In genomic region chr2:38997784-38998183, GRCh38 we compare ENCODE assay signal across 1 cellular context.
TF ChIP-seq lines count a peak whose summit lies in the region.

No MANE protein-coding gene starts in this region.

TF ChIP-seq in SK-N-SH, 30 proteins besides CTCF, POLR2A, EP300 and RAD21 (continued from another document):
- TF ChIP-seq, protein P1, sequence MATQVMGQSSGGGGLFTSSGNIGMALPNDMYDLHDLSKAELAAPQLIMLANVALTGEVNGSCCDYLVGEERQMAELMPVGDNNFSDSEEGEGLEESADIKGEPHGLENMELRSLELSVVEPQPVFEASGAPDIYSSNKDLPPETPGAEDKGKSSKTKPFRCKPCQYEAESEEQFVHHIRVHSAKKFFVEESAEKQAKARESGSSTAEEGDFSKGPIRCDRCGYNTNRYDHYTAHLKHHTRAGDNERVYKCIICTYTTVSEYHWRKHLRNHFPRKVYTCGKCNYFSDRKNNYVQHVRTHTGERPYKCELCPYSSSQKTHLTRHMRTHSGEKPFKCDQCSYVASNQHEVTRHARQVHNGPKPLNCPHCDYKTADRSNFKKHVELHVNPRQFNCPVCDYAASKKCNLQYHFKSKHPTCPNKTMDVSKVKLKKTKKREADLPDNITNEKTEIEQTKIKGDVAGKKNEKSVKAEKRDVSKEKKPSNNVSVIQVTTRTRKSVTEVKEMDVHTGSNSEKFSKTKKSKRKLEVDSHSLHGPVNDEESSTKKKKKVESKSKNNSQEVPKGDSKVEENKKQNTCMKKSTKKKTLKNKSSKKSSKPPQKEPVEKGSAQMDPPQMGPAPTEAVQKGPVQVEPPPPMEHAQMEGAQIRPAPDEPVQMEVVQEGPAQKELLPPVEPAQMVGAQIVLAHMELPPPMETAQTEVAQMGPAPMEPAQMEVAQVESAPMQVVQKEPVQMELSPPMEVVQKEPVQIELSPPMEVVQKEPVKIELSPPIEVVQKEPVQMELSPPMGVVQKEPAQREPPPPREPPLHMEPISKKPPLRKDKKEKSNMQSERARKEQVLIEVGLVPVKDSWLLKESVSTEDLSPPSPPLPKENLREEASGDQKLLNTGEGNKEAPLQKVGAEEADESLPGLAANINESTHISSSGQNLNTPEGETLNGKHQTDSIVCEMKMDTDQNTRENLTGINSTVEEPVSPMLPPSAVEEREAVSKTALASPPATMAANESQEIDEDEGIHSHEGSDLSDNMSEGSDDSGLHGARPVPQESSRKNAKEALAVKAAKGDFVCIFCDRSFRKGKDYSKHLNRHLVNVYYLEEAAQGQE (IDR thresholded peaks at IDR 0.05; ENCODE audit: low read depth, low read length), result no peak
- TF ChIP-seq PBX3 (IDR thresholded peaks at IDR 0.05), result no peak; the same call in 1 of the 2 replicates
- TF ChIP-seq MAX (IDR thresholded peaks at IDR 0.05; ENCODE audit: low read depth), result 0 out of 2 replicates have a peak, but pooled peaks have one; percentile 19
- no peak for TF ChIP-seq CHD2 (IDR thresholded peaks at IDR 0.05; ENCODE audit: low read length, partially characterized antibody)
